ENCODE assay signal across 1 cellular context in genomic region chr2:236170678-236171212, GRCh38.
TF ChIP-seq lines count a peak whose summit lies in the region.

No MANE protein-coding gene starts in this region.

TF ChIP-seq in SK-N-SH, 30 proteins besides CTCF, POLR2A, EP300 and RAD21 (continued from another document):
- TF ChIP-seq ELF1 (IDR thresholded peaks at IDR 0.05) (no peak), EZH2phosphoT487 (IDR thresholded peaks at IDR 0.05; ENCODE audit: borderline replicate concordance, low read depth) (no peak)
